In the genomic region with DNA sequence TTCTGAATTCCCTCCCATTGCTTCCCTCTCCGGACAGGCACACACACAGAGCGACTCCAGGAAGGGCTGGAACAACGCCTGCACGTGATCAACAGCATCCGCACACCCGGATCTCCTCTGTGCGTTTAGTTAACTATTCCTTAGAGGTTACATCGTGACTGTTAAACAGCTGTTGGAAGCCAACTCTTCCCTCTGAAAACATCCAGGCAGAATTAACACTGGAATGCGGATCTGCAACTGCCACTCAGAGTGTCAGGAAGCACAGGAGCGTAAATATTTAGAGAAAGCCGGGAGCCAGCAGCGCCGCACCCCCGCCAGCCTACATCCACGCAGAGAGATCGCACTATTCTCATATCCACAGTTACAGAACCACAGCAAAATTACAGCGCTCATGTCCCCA, we compare ENCODE assay signal across 17 cellular contexts. TPM values are rescaled to one million over a fixed set of nuclear protein-coding genes. Genes with fewer than 3 reads are reported as not detected.
A peak's percentile ranks its signal among the peaks of the same experiment; 100 is the strongest.
DNase-seq lines count a peak whose midpoint lies in the region; ATAC-seq and TF ChIP-seq lines count a peak whose summit lies in the region.
"Had no signal": no experiment of that assay in that cellular context is flagged by ENCODE, and none has a peak within 500 bp of the region (broad histone marks: within the 10 kb centered on the region; RNA-seq: fewer than 3 reads in every experiment).

No MANE protein-coding gene starts in this region.

- DNase-seq in T47D (ENCODE audit: low read depth in 1 of 2, low spot score in 1 of 2) = peak; percentile 81 to 98
- DNase-seq in MCF 10A (ENCODE audit: unreplicated experiment) = no peak
- DNase-seq in colonic mucosa = peak; percentile 67
- peak; percentile 14 for DNase-seq in superior temporal gyrus (ENCODE audit: extremely low spot score)
- no peak for DNase-seq in activated T-cell treated with anti-CD3 and anti-CD28 coated beads, Interleukin-2, amount 50 U/mL, for 72 hours
- no peak for DNase-seq in NK-92 (lab: John Stamatoyannopoulos, UW; ENCODE audit: unreplicated experiment)
- DNase-seq in NCI-H82 (lab: John Stamatoyannopoulos, UW) = no peak
- DNase-seq: activated CD4-positive, alpha-beta memory T cell treated with anti-CD3 and anti-CD28 coated beads, Interleukin-2, amount 10 ng/mL, durations not matched to agents 7 days and 5 days; NCI-H187; OCI-M1; stimulated activated CD4-positive, alpha-beta T cell treated with anti-CD3 and anti-CD28 coated beads, Interleukin-2, amount 100 ng/mL, for 24 hours; T-helper 1 cell had no signal

- H3K27ac Mint-ChIP-seq in MCF 10A (ENCODE audit: low read depth, unreplicated experiment) = no peak overlapping the region
- no peak overlapping the region for H3K27ac Mint-ChIP-seq in activated T-cell treated with anti-CD3 and anti-CD28 coated beads, Interleukin-2, amount 50 U/mL, for 72 hours
- H3K27ac Mint-ChIP-seq: activated CD4-positive, alpha-beta memory T cell treated with anti-CD3 and anti-CD28 coated beads, Interleukin-2, amount 10 ng/mL, durations not matched to agents 7 days and 5 days; activated naive CD8-positive, alpha-beta T cell; stimulated activated naive CD8-positive, alpha-beta T cell treated with anti-CD3 and anti-CD28 coated beads, Interleukin-15, Interleukin-2, amounts not matched to agents 100 ng/mL and 50 ng/mL, for 24 hours had no signal

- TF ChIP-seq CTCF in MCF 10A (IDR thresholded peaks at IDR 0.05; ENCODE audit: unreplicated experiment) (no peak), colonic mucosa (IDR thresholded peaks at IDR 0.05) (no peak)

- in situ Hi-C loops in T47D (cut with HindIII; ENCODE audit: low pct_unique_long_range_greater_than_20kb, low sequenced_read_pairs) = no loop called here

- no peaks in the 10 kb centered on the region for H3K36me3 ChIP-seq in colonic mucosa
- H3K36me3 ChIP-seq in mesodermal cell (ENCODE audit: control insufficient read depth, insufficient read depth, low read length) = no peaks in the 10 kb centered on the region
- H3K36me3 ChIP-seq: neutrophil had no signal

- H3K4me3 Mint-ChIP-seq in MCF 10A (ENCODE audit: unreplicated experiment) = no peak overlapping the region
- no peak overlapping the region for H3K4me3 Mint-ChIP-seq in activated T-cell treated with anti-CD3 and anti-CD28 coated beads, Interleukin-2, amount 50 U/mL, for 72 hours
- H3K4me3 Mint-ChIP-seq: activated CD4-positive, alpha-beta memory T cell treated with anti-CD3 and anti-CD28 coated beads, Interleukin-2, amount 10 ng/mL, durations not matched to agents 7 days and 5 days; activated naive CD8-positive, alpha-beta T cell; stimulated activated naive CD8-positive, alpha-beta T cell treated with anti-CD3 and anti-CD28 coated beads, Interleukin-15, Interleukin-2, amounts not matched to agents 100 ng/mL and 50 ng/mL, for 24 hours had no signal

- H3K4me1 ChIP-seq in colonic mucosa (no peaks in the 10 kb centered on the region), mesodermal cell (ENCODE audit: control insufficient read depth, insufficient read depth, low read length, poor library complexity, severe bottlenecking) (peaks cover 8% of the 10 kb centered on the region)

- H3K27ac ChIP-seq in colonic mucosa (no peak overlapping the region), mesodermal cell (ENCODE audit: low read depth, low read length, severe bottlenecking) (peak overlapping the region; percentile 31)
- H3K27ac ChIP-seq: A549, neutrophil had no signal

- H3K9me3 Mint-ChIP-seq in MCF 10A (ENCODE audit: unreplicated experiment) = peaks cover 9% of the 10 kb centered on the region
- peaks cover 0 to 2% of the 10 kb centered on the region in 2 donors for H3K9me3 Mint-ChIP-seq in activated T-cell treated with anti-CD3 and anti-CD28 coated beads, Interleukin-2, amount 50 U/mL, for 72 hours
- H3K9me3 Mint-ChIP-seq: stimulated activated naive CD8-positive, alpha-beta T cell treated with anti-CD3 and anti-CD28 coated beads, Interleukin-15, Interleukin-2, amounts not matched to agents 100 ng/mL and 50 ng/mL, for 24 hours had no signal

- no peak overlapping the region for H3K9ac ChIP-seq in colonic mucosa (ENCODE audit: low read depth in 2 of 2, low read length in 2 of 2)

- no peaks in the 10 kb centered on the region for H3K27me3 ChIP-seq in colonic mucosa

- H3K9me3 ChIP-seq in colonic mucosa (no peaks in the 10 kb centered on the region), mesodermal cell (ENCODE audit: control insufficient read depth, low read length) (no peaks in the 10 kb centered on the region)
- H3K9me3 ChIP-seq: neutrophil had no signal

- no peak overlapping the region for H3K4me3 ChIP-seq in colonic mucosa
- H3K4me3 ChIP-seq in mesodermal cell (ENCODE audit: extremely low read depth, insufficient read depth, low read length, poor library complexity, severe bottlenecking) = no peak overlapping the region
- H3K4me3 ChIP-seq: A549 had no signal

- POLR2A ChIA-PET in MCF 10A (lab: Yijun Ruan, JAX) = interaction anchor here (0.6 to 1.2 kb wide), 2 partner anchors 10 to 19 kb away, joined by 3 read pairs; no protein-coding TSS in a partner anchor

- H3K27me3 Mint-ChIP-seq in MCF 10A (ENCODE audit: insufficient read depth, unreplicated experiment) = no peaks in the 10 kb centered on the region
- H3K27me3 Mint-ChIP-seq in activated T-cell treated with anti-CD3 and anti-CD28 coated beads, Interleukin-2, amount 50 U/mL, for 72 hours (ENCODE audit: low read depth) = no peaks in the 10 kb centered on the region
- H3K27me3 Mint-ChIP-seq: activated CD4-positive, alpha-beta memory T cell treated with anti-CD3 and anti-CD28 coated beads, Interleukin-2, amount 10 ng/mL, durations not matched to agents 7 days and 5 days; activated naive CD8-positive, alpha-beta T cell; stimulated activated naive CD8-positive, alpha-beta T cell treated with anti-CD3 and anti-CD28 coated beads, Interleukin-15, Interleukin-2, amounts not matched to agents 100 ng/mL and 50 ng/mL, for 24 hours had no signal

- no peaks in the 10 kb centered on the region for H3K36me3 Mint-ChIP-seq in MCF 10A (ENCODE audit: insufficient read depth, unreplicated experiment)
- peaks cover 0 to 3% of the 10 kb centered on the region in 2 donors for H3K36me3 Mint-ChIP-seq in activated T-cell treated with anti-CD3 and anti-CD28 coated beads, Interleukin-2, amount 50 U/mL, for 72 hours (ENCODE audit: insufficient read depth in 2 of 2)
- H3K36me3 Mint-ChIP-seq: activated naive CD8-positive, alpha-beta T cell had no signal

- no peak for ATAC-seq in activated T-cell treated with anti-CD3 and anti-CD28 coated beads, Interleukin-2, amount 50 U/mL, for 72 hours (replicated peaks in 1 of 2)
- ATAC-seq: A549 had no signal

- 81 to 85% methylated on average over 10 to 12 of the region's 17 CpGs for WGBS in mesodermal cell (ENCODE audit: insufficient coverage in 2 of 2), 2 experiments

- CTCF ChIA-PET in MCF 10A (lab: Yijun Ruan, JAX) = no interaction called here

- no TSS peak for BruUV-seq in MCF 10A (replicated peaks; lab: Mats Ljungman, UMichigan)

- intact Hi-C loops in MCF 10A (cut with micrococcal nuclease) = no loop called here
- intact Hi-C loops in colonic mucosa (cut with DNase I) = no loop called here

- no peaks in the 10 kb centered on the region for H3K4me1 Mint-ChIP-seq in MCF 10A (ENCODE audit: insufficient read depth, unreplicated experiment)
- no peaks in the 10 kb centered on the region for H3K4me1 Mint-ChIP-seq in activated T-cell treated with anti-CD3 and anti-CD28 coated beads, Interleukin-2, amount 50 U/mL, for 72 hours (ENCODE audit: low read depth)
- H3K4me1 Mint-ChIP-seq: activated CD4-positive, alpha-beta memory T cell treated with anti-CD3 and anti-CD28 coated beads, Interleukin-2, amount 10 ng/mL, durations not matched to agents 7 days and 5 days had no signal

RNA-seq across cellular contexts. Expression of gene SHANK2, which starts 46.2 kb away (rescaled TPM):
- total RNA-seq in MCF 10A (2022) (0.52 and 0.86 TPM in 2 replicates), colonic mucosa (10 to 100 TPM; 26.0 to 38.1 TPM)
- polyA plus RNA-seq in mesodermal cell (2013, experiment 1 of 2) = 3.3 TPM
- polyA plus RNA-seq in mesodermal cell (2013, experiment 2 of 2) = 2.0 TPM
- under 1 TPM; 0.12 to 0.28 TPM for total RNA-seq in activated T-cell treated with anti-CD3 and anti-CD28 coated beads, Interleukin-2, amount 50 U/mL, for 72 hours
- total RNA-seq: activated CD4-positive, alpha-beta memory T cell treated with anti-CD3 and anti-CD28 coated beads, Interleukin-2, amount 10 ng/mL, durations not matched to agents 7 days and 5 days had no signal

Comparison
In these comparisons a context has a peak if more than half of its experiments do, and no peak if none do; other contexts are left out.
1. DNase-seq: peak in T47D (2 of 2), colonic mucosa (single experiment) and superior temporal gyrus (single experiment); none in MCF 10A (single experiment), activated T-cell treated with anti-CD3 and anti-CD28 coated beads, Interleukin-2, amount 50 U/mL, for 72 hours (0 of 2), NK-92 (single experiment) and NCI-H82 (single experiment).
2. RNA of gene SHANK2, which starts 46.2 kb away (total RNA-seq): 26.0 to 38.1 TPM in colonic mucosa; 0.52 to 0.86 TPM in MCF 10A and 0.12 to 0.28 TPM in activated T-cell treated with anti-CD3 and anti-CD28 coated beads, Interleukin-2, amount 50 U/mL, for 72 hours; every median in the first group is over 10 times any median in the second.